Comparison of ENCODE assay signal across 8 cellular contexts in the genomic region with DNA sequence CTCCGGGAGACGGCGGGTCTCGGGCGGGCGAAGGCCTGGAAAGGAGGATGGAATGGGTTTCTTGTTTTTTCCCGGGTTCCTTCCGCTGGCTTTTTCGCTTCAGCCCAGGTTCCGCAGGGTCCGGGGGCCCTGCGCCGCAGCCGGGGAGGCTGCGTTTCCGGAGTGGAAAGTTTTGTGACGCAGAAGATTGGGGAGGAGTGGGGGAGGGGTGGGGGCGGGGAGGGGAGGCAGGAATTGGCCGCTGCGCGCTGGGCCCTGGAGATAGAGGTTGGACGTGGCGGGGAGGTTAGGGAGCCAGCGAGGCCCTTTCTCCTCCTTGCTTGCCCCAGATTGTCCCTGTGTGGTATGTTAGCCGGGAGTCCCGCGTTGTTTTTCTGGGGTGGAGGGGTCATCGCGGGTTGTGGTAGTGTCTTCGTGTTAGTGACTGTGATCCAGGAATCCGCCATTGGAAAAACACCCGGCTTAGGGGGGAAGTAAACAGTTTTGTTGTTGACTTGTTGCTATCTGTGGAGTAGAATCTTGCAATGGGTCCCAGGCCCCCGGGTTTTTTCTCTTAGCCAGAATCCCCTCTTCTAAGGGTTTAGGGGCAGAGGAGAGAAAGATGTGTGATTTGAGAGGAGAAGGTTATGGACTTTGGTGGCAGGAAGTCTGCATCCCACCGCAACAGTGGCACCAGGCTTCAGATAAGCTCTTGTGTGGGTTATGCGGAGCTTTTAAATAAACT. TPM values are rescaled to one million over a fixed set of nuclear protein-coding genes. Genes with fewer than 3 reads are reported as not detected.
DNase-seq lines count a peak whose midpoint lies in the region; ATAC-seq and TF ChIP-seq lines count a peak whose summit lies in the region.

No MANE protein-coding gene starts in this region.

- TF ChIP-seq CTCF in WERI-Rb-1 (IDR thresholded peaks at IDR 0.05; ENCODE audit: low read depth, low read length) (no peak), cardiac fibroblast (IDR thresholded peaks at IDR 0.05; ENCODE audit: low read depth, low read length) (no peak)

- ATAC-seq in left colon (peak; percentile 34), HG03469 (IDR thresholded peaks at IDR 0.05; ENCODE audit: unreplicated experiment) (no peak)

- H3K4me3 ChIP-seq in WERI-Rb-1 (ENCODE audit: low read depth, low read length) (peak overlapping the region; percentile 69), cardiac fibroblast (replicated peaks in 1 of 2; ENCODE audit: low read depth in 2 of 2, low read length in 2 of 2) (peak overlapping the region; percentile 80 to 88)

- H3K27ac ChIP-seq in WERI-Rb-1, result peak overlapping the region; percentile 100

- H3K9me3 ChIP-seq in WERI-Rb-1 (ENCODE audit: severe bottlenecking), result no peaks in the 10 kb centered on the region

- H3K27me3 ChIP-seq in WERI-Rb-1 (ENCODE audit: insufficient read depth, low read depth, severe bottlenecking), result no peaks in the 10 kb centered on the region

- DNase-seq in NCI-H1417 (lab: John Stamatoyannopoulos, UW) (peak in 2 of 3 experiments; percentile 73 to 84), NCI-H1417 treated with DMSO at 0.1 percent for 48 hours (lab: John Stamatoyannopoulos, UW) (no peak), HK-2 (ENCODE audit: unreplicated experiment) (peak; percentile 64), WERI-Rb-1 (peak; percentile 48), cardiac fibroblast (ENCODE audit: low read depth in 2 of 2) (peak; percentile 53 to 75), left colon (peak; percentile 68 to 71)
- peak; percentile 57 to 62 for DNase-seq in stimulated activated CD4-positive, alpha-beta T cell treated with anti-CD3 and anti-CD28 coated beads, Interleukin-2, amount 100 ng/mL, for 24 hours

- peaks cover 47% of the 10 kb centered on the region for H3K36me3 ChIP-seq in WERI-Rb-1

- intact Hi-C loops in left colon (cut with DNase I, micrococcal nuclease), result no loop called here

RNA-seq across cellular contexts. Expression of gene DDX3X, which starts 1.1 kb away (rescaled TPM):
- 100 to 1,000 TPM; 277 to 302 TPM for total RNA-seq in left colon
